1 cellular context compared by ENCODE assay signal in genomic region chr19:49340069-49340864, GRCh38.
TF ChIP-seq lines count a peak whose summit lies in the region.

No MANE protein-coding gene starts in this region.

TF ChIP-seq in HepG2, 621 proteins besides CTCF, POLR2A, EP300 and RAD21 (continued from another document):
- TF ChIP-seq SIN3A (IDR thresholded peaks at IDR 0.05; ENCODE audit: borderline replicate concordance, low read depth, low read length) (0 out of 2 replicates have a peak, but pooled peaks have one; percentile 52), ZSCAN21 (CRISPR knock-in tag; IDR thresholded peaks at IDR 0.05; ENCODE audit: borderline replicate concordance) (no peak), ZNF414 (CRISPR knock-in tag; IDR thresholded peaks at IDR 0.05) (no peak), HMGXB4 (CRISPR knock-in tag; IDR thresholded peaks at IDR 0.05; ENCODE audit: borderline replicate concordance in 1 of 2, low read depth in 1 of 2) (no peak), DZIP1 (CRISPR knock-in tag; IDR thresholded peaks at IDR 0.05) (no peak), SAP130 (CRISPR knock-in tag; IDR thresholded peaks at IDR 0.05; ENCODE audit: low read depth) (peak; percentile 89), HNRNPK (IDR thresholded peaks at IDR 0.05; ENCODE audit: low read depth, low read length, poor library complexity, severe bottlenecking) (no peak), ZC3H13 (CRISPR knock-in tag; IDR thresholded peaks at IDR 0.05) (no peak), ZNF20 (CRISPR knock-in tag; IDR thresholded peaks at IDR 0.05) (no peak), HDAC1 (CRISPR knock-in tag; IDR thresholded peaks at IDR 0.05) (peak; percentile 54; the same call in 1 of the 2 replicates), YEATS2 (CRISPR knock-in tag; IDR thresholded peaks at IDR 0.05; ENCODE audit: borderline replicate concordance) (no peak), PRDM15 (CRISPR knock-in tag; IDR thresholded peaks at IDR 0.05) (no peak), TRIM22 (IDR thresholded peaks at IDR 0.05) (no peak), MYPOP (CRISPR knock-in tag; IDR thresholded peaks at IDR 0.05) (no peak), ARNT2 (CRISPR knock-in tag; IDR thresholded peaks at IDR 0.05; ENCODE audit: low read depth) (no peak), U2AF1 (optimal IDR thresholded peaks at IDR 0.05; ENCODE audit: low read depth, low read length) (no peak)
TF ChIP-seq in HepG2: peak in this region for 44.
